13 cellular contexts compared by ENCODE assay signal in genomic region chr9:98218562-98219363, GRCh38. TPM values are rescaled to one million over a fixed set of nuclear protein-coding genes. Genes with fewer than 3 reads are reported as not detected.
DNase-seq lines count a peak whose midpoint lies in the region; ATAC-seq and TF ChIP-seq lines count a peak whose summit lies in the region.
"Had no signal": no experiment of that assay in that cellular context is flagged by ENCODE, and none has a peak within 500 bp of the region (broad histone marks: within the 10 kb centered on the region; RNA-seq: fewer than 3 reads in every experiment).

No MANE protein-coding gene starts in this region.

- H3K27me3 Mint-ChIP-seq in GM23338 (ENCODE audit: insufficient read depth, low read depth, poor library complexity), result peaks cover 17% of the 10 kb centered on the region
- H3K27me3 Mint-ChIP-seq: activated B cell treated with CpG ODN at 0.5 μM for 24 hours; activated naive CD4-positive, alpha-beta T cell treated with anti-CD3 and anti-CD28 coated beads, Interleukin-2, amount 10 ng/mL, durations not matched to agents 7 days and 5 days had no signal

- H3K9me2 ChIP-seq in GM23338 (ENCODE audit: insufficient read depth), result no peaks in the 10 kb centered on the region
- no peaks in the 10 kb centered on the region for H3K9me2 ChIP-seq in hepatocyte (replicated peaks; ENCODE audit: insufficient read depth)

- H3K9me3 Mint-ChIP-seq in GM23338, result no peaks in the 10 kb centered on the region
- H3K9me3 Mint-ChIP-seq: activated B cell treated with CpG ODN at 0.5 μM for 24 hours; activated naive CD4-positive, alpha-beta T cell treated with anti-CD3 and anti-CD28 coated beads, Interleukin-2, amount 10 ng/mL, durations not matched to agents 7 days and 5 days had no signal

- no peak overlapping the region for H3K9ac ChIP-seq in mammary epithelial cell (ENCODE audit: insufficient read depth, low read length)
- H3K9ac ChIP-seq: BLaER1 had no signal

- H3K4me2 ChIP-seq in GM23338 (peak overlapping the region; percentile 8; the same call in 1 of the 2 replicates), hepatocyte (no peak overlapping the region), osteoblast (ENCODE audit: insufficient read depth, low read length) (no peak overlapping the region), mammary epithelial cell (ENCODE audit: insufficient read depth, low read depth, low read length) (no peak overlapping the region)
- H3K4me2 ChIP-seq: BLaER1 had no signal

- H2AFZ ChIP-seq in GM23338 (no peak overlapping the region), hepatocyte (no peak overlapping the region), osteoblast (ENCODE audit: low read length) (no peak overlapping the region), mammary epithelial cell (ENCODE audit: low read depth, low read length) (no peak overlapping the region)

- dilution Hi-C loops in mammary epithelial cell (cut with HindIII; ENCODE audit: low sequenced_read_pairs), result no loop called here

- peaks cover 29% of the 10 kb centered on the region for H3K36me3 Mint-ChIP-seq in GM23338 (ENCODE audit: low read depth)

- peaks cover 18% of the 10 kb centered on the region for H3F3A ChIP-seq in GM23338 (replicated peaks; ENCODE audit: low read depth)

- TF ChIP-seq CTCF in GM23338 (conservative IDR thresholded peaks at IDR 0.05; ENCODE audit: low read depth in 2 of 2), result no peak
- no peak for TF ChIP-seq CTCF in RWPE2 (IDR thresholded peaks at IDR 0.05; ENCODE audit: poor library complexity, severe bottlenecking)
- TF ChIP-seq CTCF in hepatocyte (IDR thresholded peaks at IDR 0.05; ENCODE audit: poor library complexity), result no peak
- TF ChIP-seq CTCF in osteoblast (IDR thresholded peaks at IDR 0.05; ENCODE audit: extremely low read depth, low read depth, low read length), result no peak
- TF ChIP-seq CTCF in mammary epithelial cell (conservative IDR thresholded peaks at IDR 0.05 in 1 of 2, IDR thresholded peaks at IDR 0.05 in 1 of 2; ENCODE audit: extremely low read depth in 1 of 2, insufficient read depth in 1 of 2, low read depth in 1 of 2, low read length in 2 of 2), result no peak

- intact Hi-C loops in mammary epithelial cell (cut with micrococcal nuclease), result no loop called here

- H3K36me3 ChIP-seq in GM23338 (ENCODE audit: insufficient read depth) (no peaks in the 10 kb centered on the region), RWPE2 (ENCODE audit: low read depth) (peaks cover 87% of the 10 kb centered on the region), hepatocyte (replicated peaks; ENCODE audit: insufficient read depth, low read depth) (no peaks in the 10 kb centered on the region), osteoblast (ENCODE audit: insufficient read depth, low read length) (peaks cover 75% of the 10 kb centered on the region), mammary epithelial cell (ENCODE audit: insufficient read depth, low read length) (peaks cover 30% of the 10 kb centered on the region)
- H3K36me3 ChIP-seq: uterus had no signal

- H3K27me3 ChIP-seq in GM23338 (ENCODE audit: insufficient read depth) (no peaks in the 10 kb centered on the region), RWPE2 (ENCODE audit: insufficient read depth, poor library complexity, severe bottlenecking) (no peaks in the 10 kb centered on the region), hepatocyte (no peaks in the 10 kb centered on the region), osteoblast (ENCODE audit: insufficient read depth, low read length) (no peaks in the 10 kb centered on the region), mammary epithelial cell (ENCODE audit: insufficient read depth, low read length) (no peaks in the 10 kb centered on the region)
- H3K27me3 ChIP-seq: BLaER1, uterus had no signal

- peak overlapping the region; percentile 31 for H3K4me3 Mint-ChIP-seq in GM23338
- H3K4me3 Mint-ChIP-seq: activated B cell treated with CpG ODN at 0.5 μM for 24 hours; activated naive CD4-positive, alpha-beta T cell treated with anti-CD3 and anti-CD28 coated beads, Interleukin-2, amount 10 ng/mL, durations not matched to agents 7 days and 5 days had no signal

- H3K27ac ChIP-seq in GM23338 (ENCODE audit: low read depth) (peak overlapping the region; percentile 90), RWPE2 (ENCODE audit: poor library complexity, severe bottlenecking) (peak overlapping the region; percentile 99), hepatocyte (peak overlapping the region; percentile 87), osteoblast (ENCODE audit: low read depth, low read length) (peak overlapping the region; percentile 58), mammary epithelial cell (ENCODE audit: insufficient read depth, low read depth, low read length) (no peak overlapping the region)
- H3K27ac ChIP-seq: BLaER1, uterus had no signal

- peak overlapping the region; percentile 96 for H3K27ac Mint-ChIP-seq in GM23338
- H3K27ac Mint-ChIP-seq: activated B cell treated with CpG ODN at 0.5 μM for 24 hours; activated naive CD4-positive, alpha-beta T cell treated with anti-CD3 and anti-CD28 coated beads, Interleukin-2, amount 10 ng/mL, durations not matched to agents 7 days and 5 days had no signal

- H3K4me1 ChIP-seq in GM23338 (ENCODE audit: insufficient read depth) (peaks cover 31% of the 10 kb centered on the region), RWPE2 (ENCODE audit: insufficient read depth, poor library complexity, severe bottlenecking) (peaks cover 31% of the 10 kb centered on the region), hepatocyte (ENCODE audit: insufficient read depth) (no peaks in the 10 kb centered on the region), osteoblast (ENCODE audit: insufficient read depth, low read length) (peaks cover 26% of the 10 kb centered on the region), mammary epithelial cell (ENCODE audit: insufficient read depth, low read length) (peaks cover 35% of the 10 kb centered on the region)
- H3K4me1 ChIP-seq: BLaER1, uterus had no signal

- no TSS peak for BruUV-seq in mammary epithelial cell (replicated peaks; lab: Mats Ljungman, UMichigan)

- ATAC-seq in GM23338 (peak; percentile 86), RWPE2 (ENCODE audit: low read depth) (no peak), HG02981 (IDR thresholded peaks at IDR 0.05; ENCODE audit: unreplicated experiment) (no peak)

- DNase-seq in GM23338 (ENCODE audit: low spot score) (peak; percentile 92), RWPE2 (ENCODE audit: low spot score) (no peak), hepatocyte (ENCODE audit: low spot score) (no peak), osteoblast (ENCODE audit: insufficient read length, low spot score, missing footprints) (no peak), ureter (ENCODE audit: low spot score) (no peak), AG08396 (ENCODE audit: low spot score) (no peak), mammary epithelial cell (no peak)
- DNase-seq: activated B cell treated with CpG ODN at 0.5 μM for 24 hours; activated naive CD4-positive, alpha-beta T cell treated with anti-CD3 and anti-CD28 coated beads, Interleukin-2, amount 10 ng/mL, durations not matched to agents 7 days and 5 days; stimulated activated CD4-positive, alpha-beta T cell treated with anti-CD3 and anti-CD28 coated beads, Interleukin-2, amount 100 ng/mL, for 24 hours; uterus had no signal

- no peaks in the 10 kb centered on the region for H4K20me1 ChIP-seq in GM23338 (replicated peaks; ENCODE audit: insufficient read depth)
- no peaks in the 10 kb centered on the region for H4K20me1 ChIP-seq in hepatocyte (ENCODE audit: insufficient read depth, poor library complexity, severe bottlenecking)
- no peaks in the 10 kb centered on the region for H4K20me1 ChIP-seq in osteoblast (ENCODE audit: insufficient read depth, low read length)
- H4K20me1 ChIP-seq in mammary epithelial cell (ENCODE audit: insufficient read depth, low read length), result no peaks in the 10 kb centered on the region
- H4K20me1 ChIP-seq: BLaER1 had no signal

- in situ Hi-C loops in mammary epithelial cell (cut with MboI; ENCODE audit: low sequenced_read_pairs in 2 of 2), result no loop called here

- H3K79me2 ChIP-seq in GM23338 (replicated peaks; ENCODE audit: insufficient read depth) (no peaks in the 10 kb centered on the region), hepatocyte (no peaks in the 10 kb centered on the region), osteoblast (ENCODE audit: insufficient read depth, low read length) (peaks cover 29% of the 10 kb centered on the region), mammary epithelial cell (ENCODE audit: insufficient read depth, low read length) (peaks cover 52% of the 10 kb centered on the region)

- H3K9me3 ChIP-seq in RWPE2 (ENCODE audit: severe bottlenecking) (no peaks in the 10 kb centered on the region), hepatocyte (ENCODE audit: low read depth) (no peaks in the 10 kb centered on the region), osteoblast (ENCODE audit: low read depth, low read length) (no peaks in the 10 kb centered on the region), mammary epithelial cell (replicated peaks; ENCODE audit: insufficient read depth, low read length) (no peaks in the 10 kb centered on the region)
- H3K9me3 ChIP-seq: BLaER1, uterus had no signal

- H3K4me3 ChIP-seq in GM23338 (peak overlapping the region; percentile 2; the same call in 1 of the 2 replicates), RWPE2 (ENCODE audit: severe bottlenecking) (no peak overlapping the region), hepatocyte (no peak overlapping the region), osteoblast (ENCODE audit: insufficient read depth, low read length) (no peak overlapping the region), mammary epithelial cell (replicated peaks in 1 of 3; ENCODE audit: insufficient read depth in 1 of 3, low read depth in 2 of 3, low read length in 3 of 3) (no peak overlapping the region)
- H3K4me3 ChIP-seq: BLaER1, uterus had no signal

- WGBS in hepatocyte (ENCODE audit: low lambda C conversion rate, missing lambda C conversion rate), result 77% methylated on average over 11 of the region's 11 CpGs
- 82% methylated on average over 11 of the region's 11 CpGs for WGBS in mammary epithelial cell (ENCODE audit: low coverage, missing lambda C conversion rate)

- CTCF ChIA-PET in mammary epithelial cell (lab: Charles Lee; ENCODE audit: low non-redundant PET), result no interaction called here

- H3K4me1 Mint-ChIP-seq in GM23338, result peaks cover 63% of the 10 kb centered on the region
- H3K4me1 Mint-ChIP-seq: activated B cell treated with CpG ODN at 0.5 μM for 24 hours had no signal

RNA-seq across cellular contexts. Expression of gene CORO2A, which starts 26.3 kb away (rescaled TPM):
- total RNA-seq in GM23338 (2014; rRNA removed; shearing (Covaris generic)), result 26.9 and 27.6 TPM in 2 replicates
- polyA plus RNA-seq in GM23338 (2016; fragmentation: Nextera tagmentation; extraction: Ambion mirVana), result 12.9 TPM in 2 replicates
- total RNA-seq in hepatocyte, result 24.6 and 27.1 TPM in 2 replicates
- 11.7 and 12.8 TPM in 2 replicates for polyA plus RNA-seq in hepatocyte
- total RNA-seq in osteoblast, result 0.29 and 0.72 TPM in 2 replicates
- 38.8 TPM for total RNA-seq in ureter
- total RNA-seq in mammary epithelial cell, result 10 to 100 TPM in 1 of 2 donors, 1 to 10 TPM in 1; 9.7 to 19.7 TPM
- 17.4 TPM for polyA plus RNA-seq in mammary epithelial cell
- polyA minus RNA-seq in mammary epithelial cell, result 18.8 TPM

RNA-seq across cellular contexts. Expression of gene TBC1D2, which starts 36.7 kb away (rescaled TPM):
- total RNA-seq in GM23338 (2014; rRNA removed; shearing (Covaris generic)), result 6.8 and 7.7 TPM in 2 replicates
- 3.0 and 3.7 TPM in 2 replicates for polyA plus RNA-seq in GM23338 (2016; fragmentation: Nextera tagmentation; extraction: Ambion mirVana)
- total RNA-seq in hepatocyte, result 20.0 and 26.7 TPM in 2 replicates
- polyA plus RNA-seq in hepatocyte, result 31.6 and 33.5 TPM in 2 replicates
- 114 and 128 TPM in 2 replicates for total RNA-seq in osteoblast
- total RNA-seq in ureter, result 60.8 TPM
- 10 to 100 TPM; 86.7 to 98.2 TPM for total RNA-seq in mammary epithelial cell
- 73.1 TPM for polyA plus RNA-seq in mammary epithelial cell
- polyA minus RNA-seq in mammary epithelial cell, result 68.2 TPM
